Comparison of ENCODE assay signal across 10 cellular contexts in the genomic region with DNA sequence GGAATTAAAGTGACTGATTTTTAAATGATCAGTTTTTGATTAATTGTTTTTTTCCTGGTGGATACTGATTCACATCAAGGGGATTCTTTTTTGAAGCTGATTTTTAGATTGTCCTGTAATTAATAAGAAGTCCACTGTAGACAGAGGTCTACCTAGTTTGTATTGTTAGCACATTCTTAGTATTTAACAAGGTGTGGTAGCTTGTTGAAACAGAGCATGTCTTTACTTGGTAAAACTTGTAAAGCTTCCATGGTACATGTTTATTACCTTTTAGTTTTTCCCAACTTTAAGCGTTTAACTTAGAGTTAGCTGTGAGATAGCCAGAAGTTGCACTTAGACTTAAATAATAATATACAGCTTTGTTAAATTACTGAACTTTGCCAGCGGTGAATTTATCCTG. TPM values are rescaled to one million over a fixed set of nuclear protein-coding genes. Genes with fewer than 3 reads are reported as not detected.
DNase-seq lines count a peak whose midpoint lies in the region; ATAC-seq, FAIRE-seq and TF ChIP-seq lines count a peak whose summit lies in the region.
"Had no signal": no experiment of that assay in that cellular context is flagged by ENCODE, and none has a peak within 500 bp of the region (broad histone marks: within the 10 kb centered on the region; RNA-seq: fewer than 3 reads in every experiment).

No MANE protein-coding gene starts in this region.

- peak overlapping the region; percentile 100 for H3K27ac Mint-ChIP-seq in T-helper 2 cell treated with Interferon-gamma antibody and Interleukin-4, amounts not matched to agents 5 μg/mL and 100 μg/mL, for 36 hours
- peak overlapping the region; percentile 98 for H3K27ac Mint-ChIP-seq in activated CD4-positive, alpha-beta memory T cell treated with anti-CD3 and anti-CD28 coated beads, Interleukin-2, amount 10 ng/mL, durations not matched to agents 7 days and 5 days
- peak overlapping the region; percentile 100 for H3K27ac Mint-ChIP-seq in stimulated activated effector memory CD8-positive, alpha-beta T cell treated with anti-CD3 and anti-CD28 coated beads, Interleukin-12 subunit alpha, Interleukin-12 subunit beta, amount 100 ng/mL, for 72 hours

- peaks cover 6% of the 10 kb centered on the region for H3K27me3 Mint-ChIP-seq in T-helper 2 cell treated with Interferon-gamma antibody and Interleukin-4, amounts not matched to agents 5 μg/mL and 100 μg/mL, for 36 hours (ENCODE audit: low read depth)
- H3K27me3 Mint-ChIP-seq in activated CD4-positive, alpha-beta memory T cell treated with anti-CD3 and anti-CD28 coated beads, Interleukin-2, amount 10 ng/mL, durations not matched to agents 7 days and 5 days = peaks cover 5% of the 10 kb centered on the region

- H3K4me1 Mint-ChIP-seq in T-helper 2 cell treated with Interferon-gamma antibody and Interleukin-4, amounts not matched to agents 5 μg/mL and 100 μg/mL, for 36 hours (ENCODE audit: low read depth) = peaks cover 31% of the 10 kb centered on the region
- H3K4me1 Mint-ChIP-seq in activated CD4-positive, alpha-beta memory T cell treated with anti-CD3 and anti-CD28 coated beads, Interleukin-2, amount 10 ng/mL, durations not matched to agents 7 days and 5 days = peaks cover 50% of the 10 kb centered on the region
- peaks cover 32% of the 10 kb centered on the region for H3K4me1 Mint-ChIP-seq in stimulated activated effector memory CD8-positive, alpha-beta T cell treated with anti-CD3 and anti-CD28 coated beads, Interleukin-12 subunit alpha, Interleukin-12 subunit beta, amount 100 ng/mL, for 72 hours

- peaks cover 51% of the 10 kb centered on the region for H3K36me3 Mint-ChIP-seq in T-helper 2 cell treated with Interferon-gamma antibody and Interleukin-4, amounts not matched to agents 5 μg/mL and 100 μg/mL, for 36 hours (ENCODE audit: low read depth)
- H3K36me3 Mint-ChIP-seq in activated CD4-positive, alpha-beta memory T cell treated with anti-CD3 and anti-CD28 coated beads, Interleukin-2, amount 10 ng/mL, durations not matched to agents 7 days and 5 days (ENCODE audit: low read depth) = peaks cover 50% of the 10 kb centered on the region
- H3K36me3 Mint-ChIP-seq in stimulated activated effector memory CD8-positive, alpha-beta T cell treated with anti-CD3 and anti-CD28 coated beads, Interleukin-12 subunit alpha, Interleukin-12 subunit beta, amount 100 ng/mL, for 72 hours = peaks cover 72% of the 10 kb centered on the region

- H3K9me3 Mint-ChIP-seq in T-helper 2 cell treated with Interferon-gamma antibody and Interleukin-4, amounts not matched to agents 5 μg/mL and 100 μg/mL, for 36 hours = no peaks in the 10 kb centered on the region
- H3K9me3 Mint-ChIP-seq in activated CD4-positive, alpha-beta memory T cell treated with anti-CD3 and anti-CD28 coated beads, Interleukin-2, amount 10 ng/mL, durations not matched to agents 7 days and 5 days = no peaks in the 10 kb centered on the region
- no peaks in the 10 kb centered on the region for H3K9me3 Mint-ChIP-seq in stimulated activated effector memory CD8-positive, alpha-beta T cell treated with anti-CD3 and anti-CD28 coated beads, Interleukin-12 subunit alpha, Interleukin-12 subunit beta, amount 100 ng/mL, for 72 hours

- H3K4me3 Mint-ChIP-seq in T-helper 2 cell treated with Interferon-gamma antibody and Interleukin-4, amounts not matched to agents 5 μg/mL and 100 μg/mL, for 36 hours = peak overlapping the region; percentile 99
- H3K4me3 Mint-ChIP-seq in activated CD4-positive, alpha-beta memory T cell treated with anti-CD3 and anti-CD28 coated beads, Interleukin-2, amount 10 ng/mL, durations not matched to agents 7 days and 5 days = peak overlapping the region; percentile 98
- H3K4me3 Mint-ChIP-seq in stimulated activated effector memory CD8-positive, alpha-beta T cell treated with anti-CD3 and anti-CD28 coated beads, Interleukin-12 subunit alpha, Interleukin-12 subunit beta, amount 100 ng/mL, for 72 hours = peak overlapping the region; percentile 97

- FAIRE-seq in GM12892 (lab: Jason Lieb, UNC) = no peak

- CTCF ChIA-PET in activated CD4-positive, alpha-beta memory T cell treated with anti-CD3 and anti-CD28 coated beads, Interleukin-2, amount 10 ng/mL, durations not matched to agents 7 days and 5 days (lab: Charles Lee) = interaction anchor here (0.6 to 1.0 kb wide), 5 partner anchors 12 to 112 kb away, joined by 3 to 4 read pairs (median 3); no protein-coding TSS in a partner anchor

- no peak for ATAC-seq in foreskin keratinocyte
- ATAC-seq in stimulated activated effector memory CD8-positive, alpha-beta T cell treated with anti-CD3 and anti-CD28 coated beads, Interleukin-12 subunit alpha, Interleukin-12 subunit beta, amount 100 ng/mL, for 72 hours = no peak
- ATAC-seq in HG02973 (IDR thresholded peaks at IDR 0.05; ENCODE audit: unreplicated experiment) = no peak
- ATAC-seq: mucosa of descending colon had no signal

- H3K4me1 ChIP-seq in foreskin keratinocyte = peaks cover 20% of the 10 kb centered on the region

- H3K27ac ChIP-seq in foreskin keratinocyte = peak overlapping the region; percentile 95

- POLR2A ChIA-PET in activated CD4-positive, alpha-beta memory T cell treated with anti-CD3 and anti-CD28 coated beads, Interleukin-2, amount 10 ng/mL, durations not matched to agents 7 days and 5 days (lab: Charles Lee) = interaction anchor here (0.8 to 4.4 kb wide), 7 partner anchors 11 to 1738 kb away, joined by 3 to 55 read pairs (median 5); a partner anchor contains a TSS

- no peak for TF ChIP-seq POLR2A in GM12892 (IDR thresholded peaks at IDR 0.05; ENCODE audit: low read depth, low read length)

- TF ChIP-seq CTCF in foreskin keratinocyte (conservative IDR thresholded peaks at IDR 0.05) = no peak

- no peaks in the 10 kb centered on the region for H3K27me3 ChIP-seq in foreskin keratinocyte

- no peak for DNase-seq in T-helper 2 cell treated with Interferon-gamma antibody and Interleukin-4, amounts not matched to agents 5 μg/mL and 100 μg/mL, for 36 hours (ENCODE audit: low spot score)
- no peak for DNase-seq in T-helper 2 cell
- no peak for DNase-seq in activated CD4-positive, alpha-beta memory T cell treated with anti-CD3 and anti-CD28 coated beads, Interleukin-2, amount 10 ng/mL, durations not matched to agents 7 days and 5 days
- peak in 1 of 2 donors; percentile 30 for DNase-seq in foreskin keratinocyte
- DNase-seq in stimulated activated effector memory CD8-positive, alpha-beta T cell treated with anti-CD3 and anti-CD28 coated beads, Interleukin-12 subunit alpha, Interleukin-12 subunit beta, amount 100 ng/mL, for 72 hours (ENCODE audit: low spot score in 2 of 2) = no peak
- DNase-seq in HK-2 (ENCODE audit: unreplicated experiment) = no peak
- no peak for DNase-seq in GM12892 (ENCODE audit: insufficient read length)
- DNase-seq: mucosa of descending colon, NCI-H2081 treated with DMSO at 0.1 percent for 48 hours had no signal

RNA-seq across cellular contexts. Expression of a gene that starts 1.5 kb away (rescaled TPM):
- 100 to 1,000 TPM; 716 to 729 TPM for total RNA-seq in activated CD4-positive, alpha-beta memory T cell treated with anti-CD3 and anti-CD28 coated beads, Interleukin-2, amount 10 ng/mL, durations not matched to agents 7 days and 5 days
- total RNA-seq in foreskin keratinocyte = 621 and 729 TPM in 2 replicates
- 917 and 1,042 TPM in 2 replicates for polyA plus RNA-seq in foreskin keratinocyte
- 1,189 TPM for polyA plus RNA-seq in GM12892 (2012; ENCODE audit: missing spikeins)

RNA-seq across cellular contexts. Expression of a gene that starts 51.2 kb away (rescaled TPM):
- under 1 TPM; 0.28 to 0.38 TPM for total RNA-seq in activated CD4-positive, alpha-beta memory T cell treated with anti-CD3 and anti-CD28 coated beads, Interleukin-2, amount 10 ng/mL, durations not matched to agents 7 days and 5 days
- 28.0 and 30.9 TPM in 2 replicates for total RNA-seq in foreskin keratinocyte
- polyA plus RNA-seq in foreskin keratinocyte = 35.0 and 37.7 TPM in 2 replicates
- not detected for polyA plus RNA-seq in GM12892 (2012; ENCODE audit: missing spikeins)

Comparison
In these comparisons a context has a peak if more than half of its experiments do, and no peak if none do; other contexts are left out.
1. RNA of a gene that starts 51.2 kb away (total RNA-seq): 28.0 to 30.9 TPM in foreskin keratinocyte; 0.28 to 0.38 TPM in activated CD4-positive, alpha-beta memory T cell treated with anti-CD3 and anti-CD28 coated beads, Interleukin-2, amount 10 ng/mL, durations not matched to agents 7 days and 5 days; every median in the first group is over 10 times any median in the second.
2. Peak in every context shown above with its lines, with median percentiles within 50 percentile points of each other: H3K27ac Mint-ChIP-seq and H3K4me3 Mint-ChIP-seq.